8 cellular contexts compared by ENCODE assay signal in genomic region chr4:39527296-39528055, GRCh38. TPM values are rescaled to one million over a fixed set of nuclear protein-coding genes. Genes with fewer than 3 reads are reported as not detected.
DNase-seq lines count a peak whose midpoint lies in the region; ATAC-seq and TF ChIP-seq lines count a peak whose summit lies in the region.

TSS of gene UGDH (minus strand) at chr4:39527439. CDS start at chr4:39521512, 5,927 bp downstream.

- H3K4me1 ChIP-seq in breast epithelium, result no peaks in the 10 kb centered on the region

- peak; percentile 93 for DNase-seq in AG04449 (ENCODE audit: low read depth, low spot score)
- peak; percentile 95 for DNase-seq in NCI-H2196 treated with DMSO at 0.1 percent for 48 hours (lab: John Stamatoyannopoulos, UW; ENCODE audit: unreplicated experiment)
- peak; percentile 94 for DNase-seq in breast epithelium (ENCODE audit: low spot score in 2 of 2)

- no peaks in the 10 kb centered on the region for H3K27me3 ChIP-seq in breast epithelium

- intact Hi-C loops in breast epithelium (cut with DNase I; ENCODE audit: low total_unique reads), result loop anchor here (5.0 kb wide), 1 partner anchor 110 kb away; the partner anchor contains the start of gene SMIM14

- H3K9me3 ChIP-seq in breast epithelium (no peaks in the 10 kb centered on the region), iPS-18c (ENCODE audit: control insufficient read depth, insufficient read depth, low read length) (peaks cover 21% of the 10 kb centered on the region)

- peak within 1 kb of the TSS; percentile 93 for H3K4me3 ChIP-seq in AG04449 (ENCODE audit: low read depth, low read length)
- H3K4me3 ChIP-seq in breast epithelium, result peak within 1 kb of the TSS; percentile 77 to 94 (median 78)
- H3K4me3 ChIP-seq in iPS-18c (ENCODE audit: insufficient read depth, low read depth, low read length), result peak within 1 kb of the TSS; percentile 94
- H3K4me3 ChIP-seq in skin epidermis, result peak within 1 kb of the TSS; percentile 64 to 96 (median 81)

- no peaks in the 10 kb centered on the region for H3K36me3 ChIP-seq in breast epithelium

- POLR2A ChIA-PET in AG04449 (lab: Yijun Ruan, JAX), result interaction anchor here (0.5 to 3.7 kb wide), 34 partner anchors 10 to 264 kb away, joined by 3 to 87 read pairs (median 4); partner anchors contain the start of genes LIAS, RPL9, SMIM14 and UBE2K

- peak; percentile 92 for TF ChIP-seq POLR2A in breast epithelium (IDR thresholded peaks at IDR 0.05)

- ATAC-seq in GM18870 (IDR thresholded peaks at IDR 0.05; ENCODE audit: unreplicated experiment), result peak; percentile 80
- ATAC-seq in HG03135 (IDR thresholded peaks at IDR 0.05; ENCODE audit: unreplicated experiment), result peak; percentile 94

- CTCF ChIA-PET in AG04449 (lab: Yijun Ruan, JAX), result interaction anchor here (0.7 to 5.0 kb wide), 5 partner anchors 11 to 451 kb away, joined by 3 to 21 read pairs (median 4); no protein-coding TSS in a partner anchor

- H3K27ac ChIP-seq in VCaP (peak within 1 kb of the TSS; percentile 94), breast epithelium (peak within 1 kb of the TSS; percentile 95 to 97), skin epidermis (peak within 1 kb of the TSS; percentile 37 to 97 (median 91))

- no peak for TF ChIP-seq CTCF in AG04449 (IDR thresholded peaks at IDR 0.05; ENCODE audit: insufficient read depth, low read length, missing control alignments)
- TF ChIP-seq CTCF in VCaP (conservative IDR thresholded peaks at IDR 0.05), result 0 out of 2 replicates have a peak, but pooled peaks have one; percentile 11
- no peak for TF ChIP-seq CTCF in breast epithelium (IDR thresholded peaks at IDR 0.05)

RNA-seq across cellular contexts. Expression of gene UGDH, which starts in this region (rescaled TPM):
- total RNA-seq in breast epithelium, result 100 to 1,000 TPM in 1 of 3 donors, 10 to 100 TPM in 2; 68.3 to 134 (median 74.9) TPM

Comparison
In these comparisons a context has a peak if more than half of its experiments do, and no peak if none do; other contexts are left out.
1. Peak in every context shown above with its lines: DNase-seq, ATAC-seq, H3K4me3 ChIP-seq and H3K27ac ChIP-seq.